20 cellular contexts compared by ENCODE assay signal in genomic region chr13:64753606-64754005, GRCh38.
DNase-seq lines count a peak whose midpoint lies in the region; ATAC-seq, FAIRE-seq and TF ChIP-seq lines count a peak whose summit lies in the region.
"Had no signal": no experiment of that assay in that cellular context is flagged by ENCODE, and none has a peak within 500 bp of the region (broad histone marks: within the 10 kb centered on the region; RNA-seq: fewer than 3 reads in every experiment).

No MANE protein-coding gene starts in this region.

- H3K9ac ChIP-seq in GM23248: no peak overlapping the region
- H3K9ac ChIP-seq: BLaER1 treated with 17β-estradiol and CSF1 and Interleukin-3, amounts not matched to agents 10 nM and 100 nM; SK-N-SH had no signal

- H3K9me3 ChIP-seq in GM23248 (ENCODE audit: low read depth): no peaks in the 10 kb centered on the region
- no peaks in the 10 kb centered on the region for H3K9me3 ChIP-seq in CD8-positive, alpha-beta memory T cell (ENCODE audit: low read length)
- H3K9me3 ChIP-seq: BLaER1 treated with 17β-estradiol and CSF1 and Interleukin-3, amounts not matched to agents 10 nM and 100 nM; SK-N-SH had no signal

- H3K4me2 ChIP-seq in GM23248 (ENCODE audit: unreplicated experiment): no peak overlapping the region
- H3K4me2 ChIP-seq: BLaER1 treated with 17β-estradiol and CSF1 and Interleukin-3, amounts not matched to agents 10 nM and 100 nM; SK-N-SH had no signal

- WGBS in GM23248 (ENCODE audit: low coverage in 1 of 2, low lambda C conversion rate in 2 of 2, missing lambda C conversion rate in 2 of 2), 2 experiments: 38 to 54% methylated on average over 1 of the region's 1 CpG

- no peak overlapping the region for H2AFZ ChIP-seq in GM23248

- no peak overlapping the region for H3K27ac Mint-ChIP-seq in HFFc6
- H3K27ac Mint-ChIP-seq in CD8-positive, alpha-beta memory T cell: no peak overlapping the region

- H3K36me3 Mint-ChIP-seq in HFFc6 (ENCODE audit: low read depth): no peaks in the 10 kb centered on the region
- H3K36me3 Mint-ChIP-seq in CD8-positive, alpha-beta memory T cell: no peaks in the 10 kb centered on the region

- FAIRE-seq in bronchial epithelial cell (lab: Jason Lieb, UNC): no peak
- FAIRE-seq: D721Med, H1 had no signal

- no peaks in the 10 kb centered on the region for H3F3A ChIP-seq in GM23248 (ENCODE audit: insufficient read depth)

- H3K4me3 Mint-ChIP-seq in HFFc6: no peak overlapping the region
- no peak overlapping the region for H3K4me3 Mint-ChIP-seq in CD8-positive, alpha-beta memory T cell

- no peaks in the 10 kb centered on the region for H3K9me3 Mint-ChIP-seq in HFFc6
- peaks cover 0 to 20% (median 3%) of the 10 kb centered on the region in 5 donors for H3K9me3 Mint-ChIP-seq in CD8-positive, alpha-beta memory T cell

- no peaks in the 10 kb centered on the region for H3K36me3 ChIP-seq in GM23248 (ENCODE audit: low read depth)
- no peaks in the 10 kb centered on the region for H3K36me3 ChIP-seq in bronchial epithelial cell (ENCODE audit: control insufficient read depth, insufficient read depth, low read length)
- no peaks in the 10 kb centered on the region for H3K36me3 ChIP-seq in CD8-positive, alpha-beta memory T cell (ENCODE audit: insufficient read depth, low read length)
- H3K36me3 ChIP-seq: BLaER1 treated with 17β-estradiol and CSF1 and Interleukin-3, amounts not matched to agents 10 nM and 100 nM had no signal

- no peaks in the 10 kb centered on the region for H4K20me1 ChIP-seq in GM23248 (ENCODE audit: insufficient read depth)
- H4K20me1 ChIP-seq: BLaER1 treated with 17β-estradiol and CSF1 and Interleukin-3, amounts not matched to agents 10 nM and 100 nM had no signal

- H3K4me3 ChIP-seq in AG10803 (ENCODE audit: low read length): no peak overlapping the region
- no peak overlapping the region for H3K4me3 ChIP-seq in GM23248
- H3K4me3 ChIP-seq in bronchial epithelial cell (ENCODE audit: low read depth, low read length): no peak overlapping the region
- no peak overlapping the region for H3K4me3 ChIP-seq in fibroblast of pulmonary artery (replicated peaks; ENCODE audit: low read depth, low read length)
- no peak overlapping the region for H3K4me3 ChIP-seq in CD8-positive, alpha-beta memory T cell (ENCODE audit: low read length)
- H3K4me3 ChIP-seq: BLaER1 treated with 17β-estradiol and CSF1 and Interleukin-3, amounts not matched to agents 10 nM and 100 nM had no signal

- H3K4me1 ChIP-seq in GM23248 (ENCODE audit: insufficient read depth): no peaks in the 10 kb centered on the region
- no peaks in the 10 kb centered on the region for H3K4me1 ChIP-seq in CD8-positive, alpha-beta memory T cell (ENCODE audit: insufficient read depth, low read length)
- H3K4me1 ChIP-seq: BLaER1 treated with 17β-estradiol and CSF1 and Interleukin-3, amounts not matched to agents 10 nM and 100 nM had no signal

- POLR2A ChIA-PET in CD8-positive, alpha-beta memory T cell (lab: Charles Lee): no interaction called here

- ATAC-seq in GM19452 (IDR thresholded peaks at IDR 0.05; ENCODE audit: unreplicated experiment): no peak

- no peaks in the 10 kb centered on the region for H3K79me2 ChIP-seq in GM23248 (ENCODE audit: insufficient read depth)

- no peak overlapping the region for H3K27ac ChIP-seq in GM23248
- no peak overlapping the region for H3K27ac ChIP-seq in CD8-positive, alpha-beta memory T cell (ENCODE audit: low read depth, low read length)
- H3K27ac ChIP-seq: BLaER1 treated with 17β-estradiol and CSF1 and Interleukin-3, amounts not matched to agents 10 nM and 100 nM had no signal

- DNase-seq in AG10803 (ENCODE audit: low read depth) (peak; percentile 51), GM23248 (peak; percentile 54), bronchial epithelial cell (ENCODE audit: low read depth) (peak; percentile 7), fibroblast of pulmonary artery (ENCODE audit: low read depth) (peak; percentile 24), HFFc6 (no peak)
- DNase-seq in activated CD8-positive, alpha-beta memory T cell treated with anti-CD3 and anti-CD28 coated beads, Interleukin-2, amount 50 U/mL, for 4 hours: no peak
- DNase-seq in CD8-positive, alpha-beta memory T cell: no peak
- DNase-seq: 8988T, NCI-H1417 treated with DMSO at 0.1 percent for 48 hours, NCI-H187 treated with DMSO at 0.1 percent for 48 hours, NCI-H2227 treated with DMSO at 0.1 percent for 48 hours, NCI-H524, NCI-H82, OCI-M1, SHP77 treated with DMSO at 0.1 percent for 48 hours, SK-N-SH had no signal

- H3K9me2 ChIP-seq in GM23248 (ENCODE audit: insufficient read depth): no peaks in the 10 kb centered on the region
- H3K9me2 ChIP-seq: SK-N-SH had no signal

- H3K27me3 ChIP-seq in GM23248 (replicated peaks; ENCODE audit: insufficient read depth) (no peaks in the 10 kb centered on the region), bronchial epithelial cell (ENCODE audit: control insufficient read depth, insufficient read depth, low read length) (no peaks in the 10 kb centered on the region)
- H3K27me3 ChIP-seq in CD8-positive, alpha-beta memory T cell (ENCODE audit: insufficient read depth, low read length, poor library complexity, severe bottlenecking): no peaks in the 10 kb centered on the region
- H3K27me3 ChIP-seq: BLaER1 treated with 17β-estradiol and CSF1 and Interleukin-3, amounts not matched to agents 10 nM and 100 nM had no signal

- in situ Hi-C loops in GM23248 (cut with MboI): no loop called here

- no peak for TF ChIP-seq CTCF in AG10803 (conservative IDR thresholded peaks at IDR 0.05; ENCODE audit: low read length)
- no peak for TF ChIP-seq CTCF in bronchial epithelial cell (IDR thresholded peaks at IDR 0.05; ENCODE audit: insufficient read depth, low read length, severe bottlenecking)
- TF ChIP-seq CTCF in fibroblast of pulmonary artery (IDR thresholded peaks at IDR 0.05; ENCODE audit: low read length, missing control alignments): no peak
- TF ChIP-seq CTCF in HFFc6 (IDR thresholded peaks at IDR 0.05): no peak

- CTCF ChIA-PET in CD8-positive, alpha-beta memory T cell (lab: Charles Lee): no interaction called here

- peaks cover 11% of the 10 kb centered on the region for H3K4me1 Mint-ChIP-seq in HFFc6 (ENCODE audit: low read depth)
- H3K4me1 Mint-ChIP-seq in CD8-positive, alpha-beta memory T cell: no peaks in the 10 kb centered on the region

- H3K27me3 Mint-ChIP-seq in HFFc6 (ENCODE audit: insufficient read depth): no peaks in the 10 kb centered on the region; the same call in 1 of the 2 replicates
- H3K27me3 Mint-ChIP-seq in CD8-positive, alpha-beta memory T cell: no peaks in the 10 kb centered on the region

Comparison
In these comparisons a context has a peak if more than half of its experiments do, and no peak if none do; other contexts are left out.
1. DNase-seq: peak in AG10803 (single experiment), GM23248 (single experiment), bronchial epithelial cell (single experiment) and fibroblast of pulmonary artery (single experiment); none in HFFc6 (single experiment), activated CD8-positive, alpha-beta memory T cell treated with anti-CD3 and anti-CD28 coated beads, Interleukin-2, amount 50 U/mL, for 4 hours (single experiment) and CD8-positive, alpha-beta memory T cell (0 of 5).